In genomic region chr9:73280113-73280512, GRCh38 we compare ENCODE assay signal across 24 cellular contexts.
"Had no signal": no experiment of that assay in that cellular context is flagged by ENCODE, and none has a peak within 500 bp of the region (broad histone marks: within the 10 kb centered on the region; RNA-seq: fewer than 3 reads in every experiment).

No MANE protein-coding gene starts in this region.

- H3K36me3 ChIP-seq: esophagus squamous epithelium, gastrocnemius medialis, heart right ventricle, left lung, lower lobe of right lung had no signal

- H3K9me3 ChIP-seq: esophagus squamous epithelium, gastrocnemius medialis, heart right ventricle, left lung, lower lobe of right lung had no signal

- H3K27ac ChIP-seq: coronary artery, dorsolateral prefrontal cortex, epithelial cell of prostate, esophagus squamous epithelium, gastrocnemius medialis, heart right ventricle, left lung, lower lobe of right lung had no signal

- H3K4me3 Mint-ChIP-seq: effector memory CD8-positive, alpha-beta T cell; endodermal cell; naive thymus-derived CD4-positive, alpha-beta T cell had no signal

- H3K4me3 ChIP-seq: coronary artery, dorsolateral prefrontal cortex, esophagus squamous epithelium, gastrocnemius medialis, heart right ventricle, left lung, lower lobe of right lung had no signal

- H3K9me3 Mint-ChIP-seq: endodermal cell had no signal

- H3K36me3 Mint-ChIP-seq: naive thymus-derived CD4-positive, alpha-beta T cell had no signal

- H3K27me3 ChIP-seq: esophagus squamous epithelium, gastrocnemius medialis, heart right ventricle, left lung had no signal

- DNase-seq: dermis blood vessel endothelial cell; dorsolateral prefrontal cortex; effector CD8-positive, alpha-beta T cell; effector memory CD8-positive, alpha-beta T cell; endodermal cell; erythroblast; esophagus squamous epithelium; foreskin fibroblast; foreskin melanocyte; gastrocnemius medialis; glutamatergic neuron; head of caudate nucleus; heart right ventricle; hippocampal formation; left cardiac atrium; left lung; left ventricle myocardium superior; lower lobe of right lung; mesenchymal stem cell; midbrain; naive thymus-derived CD4-positive, alpha-beta T cell had no signal

- H3K4me1 Mint-ChIP-seq: naive thymus-derived CD4-positive, alpha-beta T cell had no signal

- H3K27ac Mint-ChIP-seq: effector memory CD8-positive, alpha-beta T cell; endodermal cell; naive thymus-derived CD4-positive, alpha-beta T cell had no signal

- H3K4me1 ChIP-seq: esophagus squamous epithelium, gastrocnemius medialis, heart right ventricle, left lung, lower lobe of right lung had no signal

- ATAC-seq: effector memory CD8-positive, alpha-beta T cell; esophagus mucosa; gastrocnemius medialis; heart right ventricle; left cardiac atrium; left lung; left ventricle myocardium superior; lower lobe of right lung; naive thymus-derived CD4-positive, alpha-beta T cell had no signal
